ENCODE assay signal across 1 cellular context in genomic region chr17:39208893-39209292, GRCh38.
TF ChIP-seq lines count a peak whose summit lies in the region.

No MANE protein-coding gene starts in this region.

TF ChIP-seq in SK-N-SH, 30 proteins besides CTCF, POLR2A, EP300 and RAD21 (continued from another document):
- no peak for TF ChIP-seq USF1 (IDR thresholded peaks at IDR 0.05; ENCODE audit: borderline replicate concordance, low read depth)
- TF ChIP-seq RCOR1 (IDR thresholded peaks at IDR 0.05; ENCODE audit: low read length), result no peak
- TF ChIP-seq IRF3 (IDR thresholded peaks at IDR 0.05; ENCODE audit: low read depth, low read length), result no peak
- no peak for TF ChIP-seq ZBTB33 (IDR thresholded peaks at IDR 0.05; ENCODE audit: borderline replicate concordance, low read depth)
- TF ChIP-seq USF2 (IDR thresholded peaks at IDR 0.05; ENCODE audit: borderline replicate concordance, low read depth, low read length), result no peak
- no peak for TF ChIP-seq MAX (IDR thresholded peaks at IDR 0.05; ENCODE audit: low read depth)
- TF ChIP-seq GABPA (IDR thresholded peaks at IDR 0.05; ENCODE audit: low read depth), result no peak
- no peak for TF ChIP-seq POLR2AphosphoS5 (IDR thresholded peaks at IDR 0.05; ENCODE audit: low read depth, low read length)
- TF ChIP-seq PBX3 (IDR thresholded peaks at IDR 0.05), result no peak
- no peak for TF ChIP-seq TEAD4 (IDR thresholded peaks at IDR 0.05; ENCODE audit: borderline replicate concordance, insufficient read depth)
TF ChIP-seq in SK-N-SH: peak in this region for 0.
